ENCODE assay signal across 8 cellular contexts in the genomic region with DNA sequence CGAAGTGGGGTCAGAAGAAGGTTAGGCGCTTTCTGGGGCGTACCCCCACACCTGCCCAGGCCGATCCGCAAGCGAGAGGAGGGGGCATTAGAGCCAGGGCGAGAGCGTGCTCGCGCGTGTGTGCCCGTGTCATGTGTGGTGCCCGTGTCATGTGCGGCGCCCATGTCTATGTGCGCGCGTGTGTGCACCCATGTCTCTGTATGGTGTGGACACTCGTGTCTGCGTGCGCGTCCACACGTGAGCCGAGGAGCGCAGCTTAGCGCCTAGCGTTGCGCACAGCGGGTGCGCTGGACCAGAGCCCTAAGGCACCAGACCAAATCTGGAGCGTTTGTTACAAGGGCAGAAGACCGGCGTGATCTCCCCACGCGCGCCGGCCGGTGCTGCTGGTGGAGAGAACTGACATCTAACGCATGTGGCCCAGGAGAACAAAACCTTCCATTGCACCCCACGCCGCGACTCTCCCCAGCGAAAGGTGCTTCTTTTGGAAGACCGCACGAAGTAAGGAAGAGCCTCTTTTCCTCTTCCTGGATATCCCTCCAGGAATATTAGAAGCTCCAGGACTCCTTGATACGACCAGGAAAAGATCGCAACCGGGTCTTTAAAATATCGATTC. TPM values are rescaled to one million over a fixed set of nuclear protein-coding genes. Genes with fewer than 3 reads are reported as not detected.
DNase-seq lines count a peak whose midpoint lies in the region; ATAC-seq, FAIRE-seq and TF ChIP-seq lines count a peak whose summit lies in the region.

No MANE protein-coding gene starts in this region.

- TF ChIP-seq POLR2A in GM12891 (IDR thresholded peaks at IDR 0.05; ENCODE audit: low read depth, low read length) = no peak

- H3K27ac Mint-ChIP-seq in T-helper 2 cell treated with Interferon-gamma antibody and Interleukin-4, amounts not matched to agents 5 μg/mL and 100 μg/mL, for 36 hours = peak overlapping the region; percentile 81

- ATAC-seq in HG02973 (IDR thresholded peaks at IDR 0.05; ENCODE audit: unreplicated experiment) = peak; percentile 20

- peaks cover 32% of the 10 kb centered on the region for H3K4me1 Mint-ChIP-seq in T-helper 2 cell treated with Interferon-gamma antibody and Interleukin-4, amounts not matched to agents 5 μg/mL and 100 μg/mL, for 36 hours (ENCODE audit: low read depth)

- peaks cover 18% of the 10 kb centered on the region for H3K27me3 Mint-ChIP-seq in T-helper 2 cell treated with Interferon-gamma antibody and Interleukin-4, amounts not matched to agents 5 μg/mL and 100 μg/mL, for 36 hours (ENCODE audit: low read depth)

- no peak for FAIRE-seq in GM12891 (lab: Jason Lieb, UNC)

- no peaks in the 10 kb centered on the region for H3K36me3 Mint-ChIP-seq in T-helper 2 cell treated with Interferon-gamma antibody and Interleukin-4, amounts not matched to agents 5 μg/mL and 100 μg/mL, for 36 hours (ENCODE audit: low read depth)

- H3K4me3 Mint-ChIP-seq in T-helper 2 cell treated with Interferon-gamma antibody and Interleukin-4, amounts not matched to agents 5 μg/mL and 100 μg/mL, for 36 hours = peak overlapping the region; percentile 88

- no peaks in the 10 kb centered on the region for H3K9me3 Mint-ChIP-seq in T-helper 2 cell treated with Interferon-gamma antibody and Interleukin-4, amounts not matched to agents 5 μg/mL and 100 μg/mL, for 36 hours

- DNase-seq in NCI-H1105 (lab: John Stamatoyannopoulos, UW) = peak; percentile 7
- DNase-seq in NCI-H1105 treated with DMSO at 0.1 percent for 48 hours (lab: John Stamatoyannopoulos, UW) = no peak
- DNase-seq in T-helper 2 cell treated with Interferon-gamma antibody and Interleukin-4, amounts not matched to agents 5 μg/mL and 100 μg/mL, for 36 hours (ENCODE audit: low spot score) = peak; percentile 8
- DNase-seq in cerebellar cortex (ENCODE audit: low spot score) = peak; percentile 52
- peak; percentile 41 for DNase-seq in left kidney (ENCODE audit: low read depth, low spot score)
- peak; percentile 0 for DNase-seq in stimulated activated CD4-positive, alpha-beta T cell treated with anti-CD3 and anti-CD28 coated beads, Interleukin-2, amount 100 ng/mL, for 4 hours (ENCODE audit: low read depth)
- no peak for DNase-seq in GM12891 (ENCODE audit: insufficient read length, low spot score)

TF ChIP-seq in GM12891, 5 proteins besides CTCF, POLR2A, EP300 and RAD21:
- TF ChIP-seq POU2F2 (IDR thresholded peaks at IDR 0.05; ENCODE audit: low read depth, low read length) = no peak
- no peak for TF ChIP-seq PAX5 (IDR thresholded peaks at IDR 0.05; ENCODE audit: insufficient read depth, low read length, severe bottlenecking)
- no peak for TF ChIP-seq POLR2AphosphoS5 (IDR thresholded peaks at IDR 0.05; ENCODE audit: low read depth, low read length)
- TF ChIP-seq SPI1 (IDR thresholded peaks at IDR 0.05; ENCODE audit: low read depth, low read length) = no peak
- TF ChIP-seq TAF1 (IDR thresholded peaks at IDR 0.05; ENCODE audit: low read depth, low read length) = no peak

RNA-seq across cellular contexts. Expression of a gene that starts 0.6 kb away (rescaled TPM):
- polyA plus RNA-seq in GM12891 (2012; ENCODE audit: low read depth, missing spikeins) = 1.6 TPM

Comparison
In these comparisons a context has a peak if more than half of its experiments do, and no peak if none do; other contexts are left out.
1. DNase-seq: peak in NCI-H1105 (single experiment), T-helper 2 cell treated with Interferon-gamma antibody and Interleukin-4, amounts not matched to agents 5 μg/mL and 100 μg/mL, for 36 hours (single experiment), cerebellar cortex (single experiment), left kidney (single experiment) and stimulated activated CD4-positive, alpha-beta T cell treated with anti-CD3 and anti-CD28 coated beads, Interleukin-2, amount 100 ng/mL, for 4 hours (single experiment); none in NCI-H1105 treated with DMSO at 0.1 percent for 48 hours (single experiment) and GM12891 (single experiment).